Comparison of ENCODE assay signal across 1 cellular context in genomic region chr1:247113094-247113497, GRCh38.
TF ChIP-seq lines count a peak whose summit lies in the region.

No MANE protein-coding gene starts in this region.

TF ChIP-seq in HepG2, 621 proteins besides CTCF, POLR2A, EP300 and RAD21 (continued from another document):
- TF ChIP-seq, protein P1, sequence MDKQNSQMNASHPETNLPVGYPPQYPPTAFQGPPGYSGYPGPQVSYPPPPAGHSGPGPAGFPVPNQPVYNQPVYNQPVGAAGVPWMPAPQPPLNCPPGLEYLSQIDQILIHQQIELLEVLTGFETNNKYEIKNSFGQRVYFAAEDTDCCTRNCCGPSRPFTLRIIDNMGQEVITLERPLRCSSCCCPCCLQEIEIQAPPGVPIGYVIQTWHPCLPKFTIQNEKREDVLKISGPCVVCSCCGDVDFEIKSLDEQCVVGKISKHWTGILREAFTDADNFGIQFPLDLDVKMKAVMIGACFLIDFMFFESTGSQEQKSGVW (CRISPR knock-in tag; IDR thresholded peaks at IDR 0.05; ENCODE audit: borderline replicate concordance), result no peak
- TF ChIP-seq ZNF264 (CRISPR knock-in tag; IDR thresholded peaks at IDR 0.05) (peak; percentile 35; the same call in 1 of the 2 replicates), ZFP1 (CRISPR knock-in tag; IDR thresholded peaks at IDR 0.05) (no peak), ZNF138 (CRISPR knock-in tag; IDR thresholded peaks at IDR 0.05; ENCODE audit: low read depth) (no peak), PHB2 (IDR thresholded peaks at IDR 0.05; ENCODE audit: partially characterized antibody) (no peak), NR2F1 (CRISPR knock-in tag; IDR thresholded peaks at IDR 0.05) (no peak), RELA (CRISPR knock-in tag; IDR thresholded peaks at IDR 0.05) (no peak), MNT (IDR thresholded peaks at IDR 0.05) (no peak), POGK (CRISPR knock-in tag; conservative IDR thresholded peaks at IDR 0.05) (no peak), GLI4 (CRISPR knock-in tag; IDR thresholded peaks at IDR 0.05; ENCODE audit: borderline replicate concordance) (no peak), TEAD3 (CRISPR knock-in tag; optimal IDR thresholded peaks at IDR 0.05; ENCODE audit: borderline replicate concordance) (peak; percentile 58), ZNF660 (CRISPR knock-in tag; IDR thresholded peaks at IDR 0.05; ENCODE audit: borderline replicate concordance, low read depth) (no peak), SOX6 (IDR thresholded peaks at IDR 0.05) (no peak), SOX6 (CRISPR knock-in tag; IDR thresholded peaks at IDR 0.05) (no peak), SRSF4 (IDR thresholded peaks at IDR 0.05; ENCODE audit: low read depth, low read length, poor library complexity, severe bottlenecking) (no peak), ZNF30 (CRISPR knock-in tag; IDR thresholded peaks at IDR 0.05) (no peak), ZBTB46 (CRISPR knock-in tag; IDR thresholded peaks at IDR 0.05; ENCODE audit: borderline replicate concordance) (no peak), NCOA2 (CRISPR knock-in tag; IDR thresholded peaks at IDR 0.05) (no peak), CBFB (CRISPR knock-in tag; IDR thresholded peaks at IDR 0.05) (no peak), RFXAP (CRISPR knock-in tag; IDR thresholded peaks at IDR 0.05; ENCODE audit: borderline replicate concordance) (no peak), ZFP90 (CRISPR knock-in tag; IDR thresholded peaks at IDR 0.05; ENCODE audit: borderline replicate concordance) (0 out of 2 replicates have a peak, but pooled peaks have one; percentile 65), GZF1 (CRISPR knock-in tag; IDR thresholded peaks at IDR 0.05) (no peak), YY1 (IDR thresholded peaks at IDR 0.05; ENCODE audit: insufficient read depth, insufficient replicate concordance, low read depth, low read length) (no peak), ATF1 (CRISPR knock-in tag; IDR thresholded peaks at IDR 0.05) (no peak), ATM (IDR thresholded peaks at IDR 0.05; ENCODE audit: borderline replicate concordance) (no peak), NR2C2 (CRISPR knock-in tag; IDR thresholded peaks at IDR 0.05; ENCODE audit: borderline replicate concordance) (no peak), ZNF329 (CRISPR knock-in tag; IDR thresholded peaks at IDR 0.05; ENCODE audit: low read depth) (no peak), DPF2 (CRISPR knock-in tag; IDR thresholded peaks at IDR 0.05; ENCODE audit: borderline replicate concordance, low read depth) (peak; percentile 42; the same call in 1 of the 2 replicates), ZBTB8A (CRISPR knock-in tag; IDR thresholded peaks at IDR 0.05; ENCODE audit: borderline replicate concordance, low read depth) (no peak), STAT5B (CRISPR knock-in tag; IDR thresholded peaks at IDR 0.05) (no peak), JUND (CRISPR knock-in tag; IDR thresholded peaks at IDR 0.05) (peak; percentile 74; the same call in 1 of the 2 replicates), STAG1 (CRISPR knock-in tag; IDR thresholded peaks at IDR 0.05) (peak; percentile 6; the same call in 1 of the 2 replicates), ZSCAN30 (CRISPR knock-in tag; IDR thresholded peaks at IDR 0.05) (no peak)
- TF ChIP-seq, protein P2, sequence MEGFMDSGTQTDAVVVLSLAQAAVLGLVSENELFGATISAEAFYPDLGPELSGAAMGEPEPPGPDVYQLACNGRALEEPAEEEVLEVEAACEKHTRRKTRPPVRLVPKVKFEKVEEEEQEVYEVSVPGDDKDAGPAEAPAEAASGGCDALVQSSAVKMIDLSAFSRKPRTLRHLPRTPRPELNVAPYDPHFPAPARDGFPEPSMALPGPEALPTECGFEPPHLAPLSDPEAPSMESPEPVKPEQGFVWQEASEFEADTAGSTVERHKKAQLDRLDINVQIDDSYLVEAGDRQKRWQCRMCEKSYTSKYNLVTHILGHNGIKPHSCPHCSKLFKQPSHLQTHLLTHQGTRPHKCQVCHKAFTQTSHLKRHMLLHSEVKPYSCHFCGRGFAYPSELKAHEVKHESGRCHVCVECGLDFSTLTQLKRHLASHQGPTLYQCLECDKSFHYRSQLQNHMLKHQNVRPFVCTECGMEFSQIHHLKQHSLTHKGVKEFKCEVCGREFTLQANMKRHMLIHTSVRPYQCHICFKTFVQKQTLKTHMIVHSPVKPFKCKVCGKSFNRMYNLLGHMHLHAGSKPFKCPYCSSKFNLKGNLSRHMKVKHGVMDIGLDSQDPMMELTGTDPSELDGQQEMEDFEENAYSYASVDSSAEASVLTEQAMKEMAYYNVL (CRISPR knock-in tag; IDR thresholded peaks at IDR 0.05; ENCODE audit: borderline replicate concordance), result no peak
- TF ChIP-seq, protein P3, sequence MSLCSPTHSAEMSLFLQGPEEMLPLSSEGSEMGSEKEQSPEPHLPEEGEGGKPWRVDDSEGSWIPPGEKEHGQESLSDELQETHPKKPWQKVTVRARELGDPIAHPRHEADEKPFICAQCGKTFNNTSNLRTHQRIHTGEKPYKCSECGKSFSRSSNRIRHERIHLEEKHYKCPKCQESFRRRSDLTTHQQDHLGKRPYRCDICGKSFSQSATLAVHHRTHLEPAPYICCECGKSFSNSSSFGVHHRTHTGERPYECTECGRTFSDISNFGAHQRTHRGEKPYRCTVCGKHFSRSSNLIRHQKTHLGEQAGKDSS (CRISPR knock-in tag; IDR thresholded peaks at IDR 0.05; ENCODE audit: borderline replicate concordance, low read depth), result no peak; the same call in 1 of the 2 replicates
- TF ChIP-seq, protein P4, sequence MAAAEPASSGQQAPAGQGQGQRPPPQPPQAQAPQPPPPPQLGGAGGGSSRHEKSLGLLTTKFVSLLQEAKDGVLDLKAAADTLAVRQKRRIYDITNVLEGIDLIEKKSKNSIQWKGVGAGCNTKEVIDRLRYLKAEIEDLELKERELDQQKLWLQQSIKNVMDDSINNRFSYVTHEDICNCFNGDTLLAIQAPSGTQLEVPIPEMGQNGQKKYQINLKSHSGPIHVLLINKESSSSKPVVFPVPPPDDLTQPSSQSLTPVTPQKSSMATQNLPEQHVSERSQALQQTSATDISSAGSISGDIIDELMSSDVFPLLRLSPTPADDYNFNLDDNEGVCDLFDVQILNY (CRISPR knock-in tag; conservative IDR thresholded peaks at IDR 0.05), result no peak
- TF ChIP-seq, protein P5, sequence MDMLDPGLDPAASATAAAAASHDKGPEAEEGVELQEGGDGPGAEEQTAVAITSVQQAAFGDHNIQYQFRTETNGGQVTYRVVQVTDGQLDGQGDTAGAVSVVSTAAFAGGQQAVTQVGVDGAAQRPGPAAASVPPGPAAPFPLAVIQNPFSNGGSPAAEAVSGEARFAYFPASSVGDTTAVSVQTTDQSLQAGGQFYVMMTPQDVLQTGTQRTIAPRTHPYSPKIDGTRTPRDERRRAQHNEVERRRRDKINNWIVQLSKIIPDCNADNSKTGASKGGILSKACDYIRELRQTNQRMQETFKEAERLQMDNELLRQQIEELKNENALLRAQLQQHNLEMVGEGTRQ (IDR thresholded peaks at IDR 0.05; ENCODE audit: low read depth, low read length), result no peak
- TF ChIP-seq, protein P5 (CRISPR knock-in tag; IDR thresholded peaks at IDR 0.05; ENCODE audit: borderline replicate concordance), result no peak
- TF ChIP-seq, protein P6, sequence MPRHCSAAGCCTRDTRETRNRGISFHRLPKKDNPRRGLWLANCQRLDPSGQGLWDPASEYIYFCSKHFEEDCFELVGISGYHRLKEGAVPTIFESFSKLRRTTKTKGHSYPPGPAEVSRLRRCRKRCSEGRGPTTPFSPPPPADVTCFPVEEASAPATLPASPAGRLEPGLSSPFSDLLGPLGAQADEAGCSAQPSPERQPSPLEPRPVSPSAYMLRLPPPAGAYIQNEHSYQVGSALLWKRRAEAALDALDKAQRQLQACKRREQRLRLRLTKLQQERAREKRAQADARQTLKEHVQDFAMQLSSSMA (CRISPR knock-in tag; IDR thresholded peaks at IDR 0.05), result no peak
- TF ChIP-seq, protein P7, sequence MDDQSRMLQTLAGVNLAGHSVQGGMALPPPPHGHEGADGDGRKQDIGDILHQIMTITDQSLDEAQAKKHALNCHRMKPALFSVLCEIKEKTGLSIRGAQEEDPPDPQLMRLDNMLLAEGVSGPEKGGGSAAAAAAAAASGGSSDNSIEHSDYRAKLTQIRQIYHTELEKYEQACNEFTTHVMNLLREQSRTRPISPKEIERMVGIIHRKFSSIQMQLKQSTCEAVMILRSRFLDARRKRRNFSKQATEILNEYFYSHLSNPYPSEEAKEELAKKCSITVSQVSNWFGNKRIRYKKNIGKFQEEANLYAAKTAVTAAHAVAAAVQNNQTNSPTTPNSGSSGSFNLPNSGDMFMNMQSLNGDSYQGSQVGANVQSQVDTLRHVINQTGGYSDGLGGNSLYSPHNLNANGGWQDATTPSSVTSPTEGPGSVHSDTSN (CRISPR knock-in tag; IDR thresholded peaks at IDR 0.05; ENCODE audit: borderline replicate concordance), result no peak
- TF ChIP-seq, protein P8, sequence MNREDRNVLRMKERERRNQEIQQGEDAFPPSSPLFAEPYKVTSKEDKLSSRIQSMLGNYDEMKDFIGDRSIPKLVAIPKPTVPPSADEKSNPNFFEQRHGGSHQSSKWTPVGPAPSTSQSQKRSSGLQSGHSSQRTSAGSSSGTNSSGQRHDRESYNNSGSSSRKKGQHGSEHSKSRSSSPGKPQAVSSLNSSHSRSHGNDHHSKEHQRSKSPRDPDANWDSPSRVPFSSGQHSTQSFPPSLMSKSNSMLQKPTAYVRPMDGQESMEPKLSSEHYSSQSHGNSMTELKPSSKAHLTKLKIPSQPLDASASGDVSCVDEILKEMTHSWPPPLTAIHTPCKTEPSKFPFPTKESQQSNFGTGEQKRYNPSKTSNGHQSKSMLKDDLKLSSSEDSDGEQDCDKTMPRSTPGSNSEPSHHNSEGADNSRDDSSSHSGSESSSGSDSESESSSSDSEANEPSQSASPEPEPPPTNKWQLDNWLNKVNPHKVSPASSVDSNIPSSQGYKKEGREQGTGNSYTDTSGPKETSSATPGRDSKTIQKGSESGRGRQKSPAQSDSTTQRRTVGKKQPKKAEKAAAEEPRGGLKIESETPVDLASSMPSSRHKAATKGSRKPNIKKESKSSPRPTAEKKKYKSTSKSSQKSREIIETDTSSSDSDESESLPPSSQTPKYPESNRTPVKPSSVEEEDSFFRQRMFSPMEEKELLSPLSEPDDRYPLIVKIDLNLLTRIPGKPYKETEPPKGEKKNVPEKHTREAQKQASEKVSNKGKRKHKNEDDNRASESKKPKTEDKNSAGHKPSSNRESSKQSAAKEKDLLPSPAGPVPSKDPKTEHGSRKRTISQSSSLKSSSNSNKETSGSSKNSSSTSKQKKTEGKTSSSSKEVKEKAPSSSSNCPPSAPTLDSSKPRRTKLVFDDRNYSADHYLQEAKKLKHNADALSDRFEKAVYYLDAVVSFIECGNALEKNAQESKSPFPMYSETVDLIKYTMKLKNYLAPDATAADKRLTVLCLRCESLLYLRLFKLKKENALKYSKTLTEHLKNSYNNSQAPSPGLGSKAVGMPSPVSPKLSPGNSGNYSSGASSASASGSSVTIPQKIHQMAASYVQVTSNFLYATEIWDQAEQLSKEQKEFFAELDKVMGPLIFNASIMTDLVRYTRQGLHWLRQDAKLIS (CRISPR knock-in tag; IDR thresholded peaks at IDR 0.05), result peak; percentile 33; the same call in 1 of the 2 replicates
- TF ChIP-seq, protein P9, sequence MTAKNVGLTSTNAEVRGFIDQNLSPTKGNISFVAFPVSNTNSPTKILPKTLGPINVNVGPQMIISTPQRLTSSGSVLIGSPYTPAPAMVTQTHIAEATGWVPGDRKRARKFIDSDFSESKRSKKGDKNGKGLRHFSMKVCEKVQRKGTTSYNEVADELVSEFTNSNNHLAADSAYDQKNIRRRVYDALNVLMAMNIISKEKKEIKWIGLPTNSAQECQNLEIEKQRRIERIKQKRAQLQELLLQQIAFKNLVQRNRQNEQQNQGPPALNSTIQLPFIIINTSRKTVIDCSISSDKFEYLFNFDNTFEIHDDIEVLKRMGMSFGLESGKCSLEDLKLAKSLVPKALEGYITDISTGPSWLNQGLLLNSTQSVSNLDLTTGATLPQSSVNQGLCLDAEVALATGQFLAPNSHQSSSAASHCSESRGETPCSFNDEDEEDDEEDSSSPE (CRISPR knock-in tag; IDR thresholded peaks at IDR 0.05), result no peak
